9 cellular contexts compared by ENCODE assay signal in genomic region chr11:68550485-68550817, GRCh38.
DNase-seq lines count a peak whose midpoint lies in the region; ATAC-seq and TF ChIP-seq lines count a peak whose summit lies in the region.
"Had no signal": no experiment of that assay in that cellular context is flagged by ENCODE, and none has a peak within 500 bp of the region (broad histone marks: within the 10 kb centered on the region; RNA-seq: fewer than 3 reads in every experiment).

No MANE protein-coding gene starts in this region.

- H3K9me3 Mint-ChIP-seq in CD4-positive, alpha-beta T cell = no peaks in the 10 kb centered on the region

- CTCF ChIA-PET in CD4-positive, alpha-beta T cell (lab: Charles Lee) = interaction anchor here (1.1 to 1.2 kb wide), 3 partner anchors 14 to 341 kb away, joined by 3 to 4 read pairs (median 3); no protein-coding TSS in a partner anchor

- peaks cover 44% of the 10 kb centered on the region for H3K36me3 ChIP-seq in osteoblast (ENCODE audit: insufficient read depth, low read length)

- intact Hi-C loops in CD4-positive, alpha-beta T cell (cut with DNase I, micrococcal nuclease) = no loop called here

- peaks cover 98% of the 10 kb centered on the region for H3K36me3 Mint-ChIP-seq in CD4-positive, alpha-beta T cell (ENCODE audit: low read depth)

- ATAC-seq in CD4-positive, alpha-beta T cell (ENCODE audit: poor library complexity) = no peak
- no peak for ATAC-seq in HG03354 (IDR thresholded peaks at IDR 0.05; ENCODE audit: poor library complexity, severe bottlenecking, unreplicated experiment)
- no peak for ATAC-seq in GM18868 (IDR thresholded peaks at IDR 0.05; ENCODE audit: unreplicated experiment)

- no peak overlapping the region for H2AFZ ChIP-seq in osteoblast (ENCODE audit: low read length)

- DNase-seq in CD4-positive, alpha-beta T cell = no peak
- DNase-seq in SKM-1 (lab: John Stamatoyannopoulos, UW; ENCODE audit: unreplicated experiment) = peak; percentile 17
- peak; percentile 48 to 67 for DNase-seq in cardiac fibroblast (ENCODE audit: low read depth in 2 of 2)
- no peak for DNase-seq in osteoblast (ENCODE audit: insufficient read length, low spot score, missing footprints)
- no peak for DNase-seq in NCI-H1930 (lab: John Stamatoyannopoulos, UW)
- DNase-seq in hypothalamus (lab: John Stamatoyannopoulos, UW) = no peak
- DNase-seq: NCI-H2107 had no signal

- H3K27ac Mint-ChIP-seq in CD4-positive, alpha-beta T cell = peak overlapping the region; percentile 73

- H3K4me3 ChIP-seq in cardiac fibroblast (replicated peaks in 1 of 2; ENCODE audit: low read depth in 2 of 2, low read length in 2 of 2) (no peak overlapping the region), osteoblast (ENCODE audit: insufficient read depth, low read length) (no peak overlapping the region)

- peak overlapping the region; percentile 42 for H3K4me3 Mint-ChIP-seq in CD4-positive, alpha-beta T cell

- H4K20me1 ChIP-seq in osteoblast (ENCODE audit: insufficient read depth, low read length) = peaks cover 13% of the 10 kb centered on the region

- H3K79me2 ChIP-seq in osteoblast (ENCODE audit: insufficient read depth, low read length) = peaks cover 80% of the 10 kb centered on the region

- no peak for TF ChIP-seq CTCF in CD4-positive, alpha-beta T cell (IDR thresholded peaks at IDR 0.05)
- TF ChIP-seq CTCF in cardiac fibroblast (IDR thresholded peaks at IDR 0.05; ENCODE audit: low read depth, low read length) (no peak), osteoblast (IDR thresholded peaks at IDR 0.05; ENCODE audit: extremely low read depth, low read depth, low read length) (no peak)

- H3K27me3 ChIP-seq in CD4-positive, alpha-beta T cell (ENCODE audit: control insufficient read depth, insufficient read depth, low read length) = no peaks in the 10 kb centered on the region
- no peaks in the 10 kb centered on the region for H3K27me3 ChIP-seq in osteoblast (ENCODE audit: insufficient read depth, low read length)

- peaks cover 21% of the 10 kb centered on the region for H3K4me1 ChIP-seq in osteoblast (ENCODE audit: insufficient read depth, low read length)

- H3K4me1 Mint-ChIP-seq in CD4-positive, alpha-beta T cell (ENCODE audit: low read depth) = peaks cover 84% of the 10 kb centered on the region

- no peak overlapping the region for H3K27ac ChIP-seq in CD4-positive, alpha-beta T cell (ENCODE audit: low read depth, low read length)
- H3K27ac ChIP-seq in osteoblast (ENCODE audit: low read depth, low read length) = peak overlapping the region; percentile 41

- H3K27me3 Mint-ChIP-seq in CD4-positive, alpha-beta T cell = no peaks in the 10 kb centered on the region

- POLR2A ChIA-PET in CD4-positive, alpha-beta T cell (lab: Charles Lee) = interaction anchor here (0.7 kb wide), 1 partner anchor 15 kb away, joined by 3 read pairs; no protein-coding TSS in a partner anchor

- H3K9me3 ChIP-seq in CD4-positive, alpha-beta T cell (ENCODE audit: control insufficient read depth, low read length) = no peaks in the 10 kb centered on the region
- H3K9me3 ChIP-seq in osteoblast (ENCODE audit: low read depth, low read length) = no peaks in the 10 kb centered on the region

- H3K4me2 ChIP-seq in osteoblast (ENCODE audit: insufficient read depth, low read length) = peak overlapping the region; percentile 3

Comparison
In these comparisons a context has a peak if more than half of its experiments do, and no peak if none do; other contexts are left out.
1. DNase-seq: peak in SKM-1 (single experiment) and cardiac fibroblast (2 of 2); none in CD4-positive, alpha-beta T cell (0 of 10), osteoblast (single experiment), NCI-H1930 (0 of 2) and hypothalamus (0 of 51).